ENCODE assay signal across 8 cellular contexts in genomic region chr1:19113362-19114092, GRCh38.
DNase-seq lines count a peak whose midpoint lies in the region; ATAC-seq and TF ChIP-seq lines count a peak whose summit lies in the region.

No MANE protein-coding gene starts in this region.

- no peaks in the 10 kb centered on the region for H3K9me3 ChIP-seq in testis

- no peaks in the 10 kb centered on the region for H3K4me1 Mint-ChIP-seq in activated T-helper 17 cell treated with anti-CD3 and anti-CD28 coated beads, Interleukin-2, amount 50 U/mL, for 72 hours

- WGBS in testis, 2 donors: 76 to 77% methylated on average over 8 of the region's 8 CpGs

- no peaks in the 10 kb centered on the region for H3K36me3 ChIP-seq in testis (ENCODE audit: low read depth, missing control alignments)

- no peak overlapping the region for H3K4me3 Mint-ChIP-seq in activated T-helper 17 cell treated with anti-CD3 and anti-CD28 coated beads, Interleukin-2, amount 50 U/mL, for 72 hours

- TF ChIP-seq POLR2A in testis (IDR thresholded peaks at IDR 0.05): no peak

- H3K9me3 Mint-ChIP-seq in activated T-helper 17 cell treated with anti-CD3 and anti-CD28 coated beads, Interleukin-2, amount 50 U/mL, for 72 hours: no peaks in the 10 kb centered on the region

- H3K27ac ChIP-seq in 22Rv1 (no peak overlapping the region), testis (no peak overlapping the region), coronary artery (no peak overlapping the region)

- no peaks in the 10 kb centered on the region for H3K27me3 Mint-ChIP-seq in activated T-helper 17 cell treated with anti-CD3 and anti-CD28 coated beads, Interleukin-2, amount 50 U/mL, for 72 hours

- H3K4me3 ChIP-seq in testis (no peak overlapping the region), coronary artery (no peak overlapping the region)

- H3K4me1 ChIP-seq in testis: no peaks in the 10 kb centered on the region

- peak; percentile 51 for TF ChIP-seq CTCF in 22Rv1 (IDR thresholded peaks at IDR 0.05)
- peak in 1 of 3 experiments; percentile 29 for TF ChIP-seq CTCF in testis (IDR thresholded peaks at IDR 0.05)
- TF ChIP-seq CTCF in coronary artery (IDR thresholded peaks at IDR 0.05): no peak

- peak; percentile 29 for ATAC-seq in activated T-helper 17 cell treated with anti-CD3 and anti-CD28 coated beads, Interleukin-2, amount 50 U/mL, for 72 hours (replicated peaks)

- DNase-seq in GDM1 (lab: John Stamatoyannopoulos, UW) (peak; percentile 6), NCI-H2196 (lab: John Stamatoyannopoulos, UW; ENCODE audit: unreplicated experiment) (peak; percentile 27), iPS-NIHi7 (ENCODE audit: extremely low spot score) (peak; percentile 62), testis (peak; percentile 42), coronary artery (ENCODE audit: low spot score) (no peak), NOMO-1 (lab: John Stamatoyannopoulos, UW; ENCODE audit: unreplicated experiment in 2 of 2) (no peak)

- H3K36me3 Mint-ChIP-seq in activated T-helper 17 cell treated with anti-CD3 and anti-CD28 coated beads, Interleukin-2, amount 50 U/mL, for 72 hours (ENCODE audit: low read depth): peaks cover 100% of the 10 kb centered on the region

- intact Hi-C loops in testis (cut with DNase I; ENCODE audit: low total_unique reads): no loop called here

- no peaks in the 10 kb centered on the region for H3K27me3 ChIP-seq in testis

- no peak overlapping the region for H3K27ac Mint-ChIP-seq in activated T-helper 17 cell treated with anti-CD3 and anti-CD28 coated beads, Interleukin-2, amount 50 U/mL, for 72 hours

Comparison
In these comparisons a context has a peak if more than half of its experiments do, and no peak if none do; other contexts are left out.
1. DNase-seq: peak in GDM1 (single experiment), NCI-H2196 (single experiment), iPS-NIHi7 (single experiment) and testis (single experiment); none in coronary artery (single experiment) and NOMO-1 (0 of 2).